Comparison of ENCODE assay signal across 10 cellular contexts in genomic region chr18:22346342-22346967, GRCh38.
DNase-seq lines count a peak whose midpoint lies in the region; ATAC-seq and TF ChIP-seq lines count a peak whose summit lies in the region.
"Had no signal": no experiment of that assay in that cellular context is flagged by ENCODE, and none has a peak within 500 bp of the region (broad histone marks: within the 10 kb centered on the region; RNA-seq: fewer than 3 reads in every experiment).

No MANE protein-coding gene starts in this region.

- peak overlapping the region; percentile 79 for H2AFZ ChIP-seq in IMR-90 (replicated peaks; ENCODE audit: low read length, poor library complexity)
- H2AFZ ChIP-seq in Karpas-422 (ENCODE audit: low read length), result no peak overlapping the region

- no peaks in the 10 kb centered on the region for H4K20me1 ChIP-seq in IMR-90 (ENCODE audit: insufficient read depth, low read length)
- no peaks in the 10 kb centered on the region for H4K20me1 ChIP-seq in Karpas-422 (ENCODE audit: insufficient read depth, low read depth, low read length)

- no peak overlapping the region for H2AK9ac ChIP-seq in IMR-90 (replicated peaks; ENCODE audit: low read depth, low read length, poor library complexity)

- H3K56ac ChIP-seq in IMR-90 (ENCODE audit: extremely low read depth, insufficient read depth, low read length), result no peak overlapping the region
- peak overlapping the region; percentile 63 for H3K56ac ChIP-seq in mesendoderm (ENCODE audit: low read length)

- peak overlapping the region; percentile 89 for H4K91ac ChIP-seq in IMR-90 (ENCODE audit: insufficient read depth, low read depth, low read length)

- no peak for TF ChIP-seq POLR2A in IMR-90 (IDR thresholded peaks at IDR 0.05; ENCODE audit: low read depth, low read length)

- CTCF ChIA-PET in IMR-90 (lab: Yijun Ruan, JAX), result no interaction called here

- intact Hi-C loops in IMR-90 (cut with micrococcal nuclease), result loop anchor here (1.0 to 5.0 kb wide), 3 partner anchors 32 to 213 kb away; no protein-coding TSS in a partner anchor
- intact Hi-C loops in colonic mucosa (cut with DNase I), result loop anchor here (5.0 to 10.0 kb wide), 2 partner anchors 102 to 174 kb away; no protein-coding TSS in a partner anchor
- intact Hi-C loops in activated T-helper 2 cell treated with anti-CD3 and anti-CD28 coated beads, Interferon-gamma antibody, Interleukin-2, Interleukin-4, amounts not matched to agents 10 μg/mL and 5 μg/mL and 100 μg/mL, durations not matched to agents 14 hours and 24 hours and 36 hours (cut with micrococcal nuclease), result no loop called here

- peak overlapping the region; percentile 33; the same call in 1 of the 2 replicates for H3K27ac ChIP-seq in 22Rv1
- peak overlapping the region; percentile 12; the same call in 1 of the 2 replicates for H3K27ac ChIP-seq in IMR-90 (ENCODE audit: insufficient read depth, low read length)
- H3K27ac ChIP-seq in colonic mucosa, result peak overlapping the region; percentile 78
- no peak overlapping the region for H3K27ac ChIP-seq in mesendoderm (ENCODE audit: low read depth, low read length)
- H3K27ac ChIP-seq in Karpas-422 (ENCODE audit: low read length), result no peak overlapping the region
- H3K27ac ChIP-seq: HL-60 had no signal

- POLR2A ChIA-PET in IMR-90 (lab: Charles Lee; ENCODE audit: unreplicated experiment), result no interaction called here

- H3K4me3 Mint-ChIP-seq in activated T-helper 2 cell treated with anti-CD3 and anti-CD28 coated beads, Interferon-gamma antibody, Interleukin-2, Interleukin-4, amounts not matched to agents 10 μg/mL and 5 μg/mL and 100 μg/mL, durations not matched to agents 14 hours and 24 hours and 36 hours (ENCODE audit: low read depth), result no peak overlapping the region
- H3K4me3 Mint-ChIP-seq: memory B cell had no signal

- H3K4me1 ChIP-seq in IMR-90 (ENCODE audit: control insufficient read depth, insufficient read depth, low read length) (peaks cover 24% of the 10 kb centered on the region), colonic mucosa (peaks cover 5% of the 10 kb centered on the region), mesendoderm (ENCODE audit: control insufficient read depth, low read depth, low read length) (peaks cover 9% of the 10 kb centered on the region), Karpas-422 (ENCODE audit: low read length) (no peaks in the 10 kb centered on the region)

- peak overlapping the region; percentile 87 for H2BK20ac ChIP-seq in IMR-90 (ENCODE audit: low read depth, low read length)

- peak; percentile 10 for ATAC-seq in IMR-90 (ENCODE audit: low read depth)
- ATAC-seq in HG03520 (IDR thresholded peaks at IDR 0.05; ENCODE audit: unreplicated experiment), result no peak

- H3K23ac ChIP-seq in IMR-90 (ENCODE audit: low read depth, low read length) (peak overlapping the region; percentile 70; the same call in 1 of the 2 replicates), mesendoderm (ENCODE audit: low read length) (no peak overlapping the region)

- H4K5ac ChIP-seq in IMR-90 (ENCODE audit: low read depth, low read length), result peak overlapping the region; percentile 21
- no peak overlapping the region for H4K5ac ChIP-seq in mesendoderm (ENCODE audit: low read length)

- H4K8ac ChIP-seq in IMR-90 (ENCODE audit: low read depth in 2 of 2, low read length in 2 of 2), result peak overlapping the region; percentile 59 to 80
- H4K8ac ChIP-seq in mesendoderm (ENCODE audit: low read depth, low read length), result no peak overlapping the region

- H3K18ac ChIP-seq in IMR-90 (ENCODE audit: low read depth, low read length) (peak overlapping the region; percentile 12; the same call in 1 of the 2 replicates), mesendoderm (ENCODE audit: low read length) (no peak overlapping the region)

- H3K14ac ChIP-seq in IMR-90 (replicated peaks; ENCODE audit: low read depth, low read length), result peak overlapping the region; percentile 62; the same call in 1 of the 2 replicates

- TF ChIP-seq RAD21 in IMR-90 (IDR thresholded peaks at IDR 0.05; ENCODE audit: low read length), result no peak

- in situ Hi-C loops in IMR-90 (cut with MboI; ENCODE audit: low sequenced_read_pairs), result no loop called here

- peaks cover 10% of the 10 kb centered on the region for H3K9me1 ChIP-seq in IMR-90 (ENCODE audit: insufficient read depth, low read length)

- H3K4me1 Mint-ChIP-seq in activated T-helper 2 cell treated with anti-CD3 and anti-CD28 coated beads, Interferon-gamma antibody, Interleukin-2, Interleukin-4, amounts not matched to agents 10 μg/mL and 5 μg/mL and 100 μg/mL, durations not matched to agents 14 hours and 24 hours and 36 hours (ENCODE audit: low read depth), result no peaks in the 10 kb centered on the region
- H3K4me1 Mint-ChIP-seq: memory B cell had no signal

- H2BK120ac ChIP-seq in IMR-90 (ENCODE audit: low read depth, low read length) (peak overlapping the region; percentile 82), mesendoderm (ENCODE audit: low read depth, low read length) (no peak overlapping the region)

- H3K9me2 ChIP-seq in Karpas-422 (replicated peaks; ENCODE audit: insufficient read depth, low read length), result no peaks in the 10 kb centered on the region

- peak overlapping the region; percentile 77 for H3K4ac ChIP-seq in IMR-90 (ENCODE audit: low read depth, low read length)
- no peak overlapping the region for H3K4ac ChIP-seq in mesendoderm (ENCODE audit: low read depth, low read length)

- H3K4me3 ChIP-seq in IMR-90 (ENCODE audit: insufficient read depth, low read depth, low read length), result no peak overlapping the region
- H3K4me3 ChIP-seq in colonic mucosa, result no peak overlapping the region
- no peak overlapping the region for H3K4me3 ChIP-seq in mesendoderm (ENCODE audit: low read length)
- H3K4me3 ChIP-seq in Karpas-422 (ENCODE audit: low read length), result no peak overlapping the region

- H3K27me3 Mint-ChIP-seq in activated T-helper 2 cell treated with anti-CD3 and anti-CD28 coated beads, Interferon-gamma antibody, Interleukin-2, Interleukin-4, amounts not matched to agents 10 μg/mL and 5 μg/mL and 100 μg/mL, durations not matched to agents 14 hours and 24 hours and 36 hours (ENCODE audit: low read depth), result peaks cover 43% of the 10 kb centered on the region

- no peaks in the 10 kb centered on the region for H3K36me3 Mint-ChIP-seq in activated T-helper 2 cell treated with anti-CD3 and anti-CD28 coated beads, Interferon-gamma antibody, Interleukin-2, Interleukin-4, amounts not matched to agents 10 μg/mL and 5 μg/mL and 100 μg/mL, durations not matched to agents 14 hours and 24 hours and 36 hours (ENCODE audit: low read depth)

- DNase-seq in IMR-90 (peak; percentile 83), colonic mucosa (peak; percentile 88), mesendoderm (no peak), Karpas-422 (no peak), GM19238 (ENCODE audit: insufficient read length, low spot score) (no peak)
- DNase-seq in activated T-helper 2 cell treated with anti-CD3 and anti-CD28 coated beads, Interferon-gamma antibody, Interleukin-2, Interleukin-4, amounts not matched to agents 10 μg/mL and 5 μg/mL and 100 μg/mL, durations not matched to agents 14 hours and 24 hours and 36 hours (ENCODE audit: low spot score), result no peak

- H3K27ac Mint-ChIP-seq in activated T-helper 2 cell treated with anti-CD3 and anti-CD28 coated beads, Interferon-gamma antibody, Interleukin-2, Interleukin-4, amounts not matched to agents 10 μg/mL and 5 μg/mL and 100 μg/mL, durations not matched to agents 14 hours and 24 hours and 36 hours, result no peak overlapping the region
- H3K27ac Mint-ChIP-seq: memory B cell had no signal

- no CpG with 5 or more reads among the region's 2 CpGs for WGBS in IMR-90 (ENCODE audit: extremely low coverage in 2 of 2, insufficient read length in 1 of 2), 2 experiments
- WGBS in mesendoderm (ENCODE audit: extremely low coverage, insufficient coverage, low lambda C conversion rate), result no CpG with 5 or more reads among the region's 2 CpGs

- H3K79me2 ChIP-seq in mesendoderm (ENCODE audit: control insufficient read depth, insufficient read depth, low read length) (no peaks in the 10 kb centered on the region), Karpas-422 (ENCODE audit: low read length) (no peaks in the 10 kb centered on the region)

- no TSS peak for BruUV-seq in IMR-90 (replicated peaks; lab: Mats Ljungman, UMichigan)

- no peak overlapping the region for H3K9ac ChIP-seq in IMR-90 (ENCODE audit: low read depth, low read length)
- peak overlapping the region in 1 of 2 donors; percentile 84 for H3K9ac ChIP-seq in colonic mucosa (ENCODE audit: low read depth in 2 of 2, low read length in 2 of 2)
- peak overlapping the region; percentile 39 for H3K9ac ChIP-seq in mesendoderm (ENCODE audit: low read length)
- no peak overlapping the region for H3K9ac ChIP-seq in Karpas-422 (ENCODE audit: low read length)

- H2AK5ac ChIP-seq in IMR-90 (ENCODE audit: low read depth, low read length) (peak overlapping the region; percentile 83), mesendoderm (ENCODE audit: low read length) (no peak overlapping the region)

- peak overlapping the region; percentile 37; the same call in 1 of the 2 replicates for H3K4me2 ChIP-seq in IMR-90 (ENCODE audit: low read depth, low read length)
- H3K4me2 ChIP-seq in mesendoderm (ENCODE audit: low read length), result peak overlapping the region; percentile 33
- H3K4me2 ChIP-seq in Karpas-422 (ENCODE audit: low read depth, low read length, poor library complexity, severe bottlenecking), result no peak overlapping the region

- no peaks in the 10 kb centered on the region for H3K79me1 ChIP-seq in IMR-90 (ENCODE audit: low read depth in 1 of 2, low read length in 2 of 2)
- H3K79me1 ChIP-seq in mesendoderm (ENCODE audit: low read length), result no peaks in the 10 kb centered on the region

- no peak for TF ChIP-seq CTCF in 22Rv1 (IDR thresholded peaks at IDR 0.05)
- no peak for TF ChIP-seq CTCF in IMR-90 (conservative IDR thresholded peaks at IDR 0.05; ENCODE audit: low read depth, low read length)
- no peak for TF ChIP-seq CTCF in colonic mucosa (IDR thresholded peaks at IDR 0.05)

- no peaks in the 10 kb centered on the region for H3K9me3 ChIP-seq in IMR-90 (ENCODE audit: control insufficient read depth, insufficient read depth, low read length)
- no peaks in the 10 kb centered on the region for H3K9me3 ChIP-seq in colonic mucosa
- no peaks in the 10 kb centered on the region for H3K9me3 ChIP-seq in Karpas-422 (ENCODE audit: low read length)

- H2BK5ac ChIP-seq in IMR-90 (ENCODE audit: low read depth, low read length, poor library complexity, severe bottlenecking), result peak overlapping the region; percentile 53
- no peak overlapping the region for H2BK5ac ChIP-seq in mesendoderm (ENCODE audit: low read length)

- H3K36me3 ChIP-seq in IMR-90 (ENCODE audit: control insufficient read depth, insufficient read depth, low read length) (no peaks in the 10 kb centered on the region), colonic mucosa (no peaks in the 10 kb centered on the region), mesendoderm (ENCODE audit: control insufficient read depth, insufficient read depth, low read length) (no peaks in the 10 kb centered on the region), Karpas-422 (ENCODE audit: insufficient read depth, low read length) (no peaks in the 10 kb centered on the region)

- dilution Hi-C loops in IMR-90 (cut with HindIII; ENCODE audit: low sequenced_read_pairs, unreplicated experiment), result no loop called here

- no peaks in the 10 kb centered on the region for H3K9me3 Mint-ChIP-seq in activated T-helper 2 cell treated with anti-CD3 and anti-CD28 coated beads, Interferon-gamma antibody, Interleukin-2, Interleukin-4, amounts not matched to agents 10 μg/mL and 5 μg/mL and 100 μg/mL, durations not matched to agents 14 hours and 24 hours and 36 hours
- H3K9me3 Mint-ChIP-seq: memory B cell had no signal

- H3K27me3 ChIP-seq in IMR-90 (ENCODE audit: control insufficient read depth, insufficient read depth, low read length), result no peaks in the 10 kb centered on the region
- H3K27me3 ChIP-seq in colonic mucosa, result no peaks in the 10 kb centered on the region
- H3K27me3 ChIP-seq in mesendoderm (ENCODE audit: insufficient read depth, low read length, poor library complexity), result peaks cover 16% of the 10 kb centered on the region
- H3K27me3 ChIP-seq in Karpas-422 (ENCODE audit: low read length), result no peaks in the 10 kb centered on the region

- H2BK15ac ChIP-seq in IMR-90 (ENCODE audit: low read depth, low read length) (peak overlapping the region; percentile 39; the same call in 2 of the 3 replicates), mesendoderm (replicated peaks; ENCODE audit: low read depth) (no peak overlapping the region)

Comparison
In these comparisons a context has a peak if more than half of its experiments do, and no peak if none do; other contexts are left out.
1. H3K27ac ChIP-seq: peak in 22Rv1 (single experiment), IMR-90 (single experiment) and colonic mucosa (single experiment); none in mesendoderm (single experiment) and Karpas-422 (single experiment).
2. DNase-seq: peak in IMR-90 (single experiment) and colonic mucosa (single experiment); none in mesendoderm (single experiment), activated T-helper 2 cell treated with anti-CD3 and anti-CD28 coated beads, Interferon-gamma antibody, Interleukin-2, Interleukin-4, amounts not matched to agents 10 μg/mL and 5 μg/mL and 100 μg/mL, durations not matched to agents 14 hours and 24 hours and 36 hours (single experiment), Karpas-422 (single experiment) and GM19238 (single experiment).